ENCODE assay signal across 18 cellular contexts in the genomic region with DNA sequence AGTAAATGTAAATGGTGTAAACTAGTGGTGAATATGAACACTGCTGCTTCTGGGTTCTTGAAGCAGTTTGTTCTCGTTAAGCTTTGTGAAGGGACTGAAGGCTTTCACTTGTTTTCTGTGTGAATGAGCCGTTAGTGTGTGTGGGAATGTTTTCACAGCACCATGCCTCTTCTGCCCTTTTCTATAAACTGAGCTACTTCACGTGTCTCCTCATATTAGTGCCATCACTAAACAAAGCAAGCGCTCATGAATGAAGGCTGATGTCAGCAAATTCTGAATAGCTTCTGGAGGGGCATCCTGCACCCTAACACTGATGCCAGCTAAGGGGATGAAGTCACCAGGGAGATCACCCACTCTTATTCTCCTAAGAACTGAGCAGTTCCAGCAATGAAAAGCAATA.
"Had no signal": no experiment of that assay in that cellular context is flagged by ENCODE, and none has a peak within 500 bp of the region (broad histone marks: within the 10 kb centered on the region; RNA-seq: fewer than 3 reads in every experiment).

No MANE protein-coding gene starts in this region.

- H3K36me3 ChIP-seq: gastroesophageal sphincter, sigmoid colon had no signal

- H3K4me1 ChIP-seq: body of pancreas, psoas muscle had no signal

- H3K27ac ChIP-seq: body of pancreas, gastroesophageal sphincter, psoas muscle, sigmoid colon had no signal

- ATAC-seq: activated CD8-positive, alpha-beta T cell treated with anti-CD3 and anti-CD28 coated beads, Interleukin-2, amount 10 ng/mL, durations not matched to agents 7 days and 5 days; activated naive CD4-positive, alpha-beta T cell treated with anti-CD3 and anti-CD28 coated beads, Interleukin-2, amount 50 U/mL, for 72 hours; activated T-cell treated with anti-CD3 and anti-CD28 coated beads, Interleukin-2, amount 50 U/mL, for 72 hours; body of pancreas; gastroesophageal sphincter; mucosa of descending colon; natural killer cell; psoas muscle; stimulated activated effector memory CD8-positive, alpha-beta T cell treated with anti-CD3 and anti-CD28 coated beads, Interleukin-12 subunit alpha, Interleukin-12 subunit beta, amount 100 ng/mL, for 72 hours; T-helper 17 cell had no signal

- H3K27me3 ChIP-seq: body of pancreas, gastroesophageal sphincter, sigmoid colon had no signal

- H3K9me3 ChIP-seq: body of pancreas, mucosa of descending colon had no signal

- DNase-seq: activated B cell treated with CpG ODN at 0.5 μM for 24 hours; activated CD4-positive, alpha-beta T cell treated with anti-CD3 and anti-CD28 coated beads for 48 hours; activated CD8-positive, alpha-beta memory T cell treated with anti-CD3 and anti-CD28 coated beads, Interleukin-2, amount 50 U/mL, for 4 hours; activated CD8-positive, alpha-beta T cell treated with anti-CD3 and anti-CD28 coated beads, Interleukin-2, amount 10 ng/mL, durations not matched to agents 7 days and 5 days; activated gamma-delta T cell; activated T-cell treated with anti-CD3 and anti-CD28 coated beads, Interleukin-2, amount 50 U/mL, for 72 hours; body of pancreas; central memory CD4-positive, alpha-beta T cell; effector memory CD4-positive, alpha-beta T cell; mucosa of descending colon; natural killer cell; psoas muscle; sigmoid colon; stimulated activated CD4-positive, alpha-beta T cell treated with anti-CD3 and anti-CD28 coated beads, Interleukin-1b, Interleukin-23, amount 100 ng/mL, for 48 hours; T-helper 17 cell had no signal

- H3K4me3 ChIP-seq: body of pancreas, gastroesophageal sphincter, mucosa of descending colon, psoas muscle, sigmoid colon had no signal
